ENCODE assay signal across 16 cellular contexts in the genomic region with DNA sequence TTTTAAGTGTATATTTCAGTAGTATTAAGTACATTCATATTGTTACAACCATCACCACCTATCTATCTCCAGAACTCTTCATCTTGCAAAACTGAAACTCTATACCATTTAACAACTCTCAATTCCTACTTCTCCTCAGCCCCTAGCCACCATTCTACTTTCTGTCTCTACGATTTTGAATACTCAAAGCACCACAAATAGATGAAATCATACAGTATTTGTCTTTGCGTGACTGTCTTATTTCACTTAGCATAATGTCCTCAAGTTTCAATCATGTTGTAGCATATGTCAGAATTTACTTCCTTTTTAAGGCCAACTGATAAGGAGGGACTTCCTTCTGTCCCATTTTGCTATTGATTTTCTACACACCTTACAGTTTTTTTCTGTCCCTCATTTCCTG.
DNase-seq lines count a peak whose midpoint lies in the region; ATAC-seq, FAIRE-seq and TF ChIP-seq lines count a peak whose summit lies in the region.
"Had no signal": no experiment of that assay in that cellular context is flagged by ENCODE, and none has a peak within 500 bp of the region (broad histone marks: within the 10 kb centered on the region; RNA-seq: fewer than 3 reads in every experiment).

No MANE protein-coding gene starts in this region.

- POLR2A ChIA-PET in RWPE1 (lab: Yijun Ruan, JAX; ENCODE audit: low non-redundant PET) = no interaction called here

- CTCF ChIA-PET in RWPE1 (lab: Yijun Ruan, JAX) = interaction anchor here (0.6 kb wide), 1 partner anchor 10 kb away, joined by 9 read pairs; no protein-coding TSS in a partner anchor

- H3K27ac ChIP-seq in RWPE1 = no peak overlapping the region
- H3K27ac ChIP-seq: skin epidermis, upper lobe of left lung had no signal

- ATAC-seq in GM21367 (IDR thresholded peaks at IDR 0.05; ENCODE audit: unreplicated experiment) = peak; percentile 92
- ATAC-seq in HG02938 (IDR thresholded peaks at IDR 0.05; ENCODE audit: unreplicated experiment) = peak; percentile 95
- peak; percentile 89 for ATAC-seq in HG03521 (IDR thresholded peaks at IDR 0.05; ENCODE audit: unreplicated experiment)
- ATAC-seq in left ventricle myocardium superior = no peak
- ATAC-seq: activated CD4-positive, CD25-positive, alpha-beta regulatory T cell treated with anti-CD3 and anti-CD28 coated beads, Interleukin-2, amount 50 U/mL, for 24 hours; activated T-cell treated with anti-CD3 and anti-CD28 coated beads, Interleukin-2, amount 50 U/mL, for 72 hours; left lobe of liver had no signal

- intact Hi-C loops in left ventricle myocardium superior (cut with micrococcal nuclease) = no loop called here

- DNase-seq in GM18507 (ENCODE audit: extremely low spot score, insufficient read length, low read depth) = no peak
- no peak for DNase-seq in NOMO-1 treated with DMSO at 0.1 percent for 48 hours (lab: John Stamatoyannopoulos, UW; ENCODE audit: unreplicated experiment)
- no peak for DNase-seq in left ventricle myocardium superior
- no peak for DNase-seq in RWPE1 (ENCODE audit: low spot score)
- no peak for DNase-seq in hippocampal formation (lab: John Stamatoyannopoulos, UW)
- DNase-seq: activated T-cell treated with anti-CD3 and anti-CD28 coated beads, Interleukin-2, amount 50 U/mL, for 72 hours; aorta; nephron progenitor cell; upper lobe of left lung had no signal

- peak; percentile 70 for FAIRE-seq in GM18507 (lab: Jason Lieb, UNC)
- FAIRE-seq: HTR-8/SVneo had no signal

- TF ChIP-seq CTCF in RWPE1 (conservative IDR thresholded peaks at IDR 0.05; ENCODE audit: low read depth) = no peak
